Comparison of ENCODE assay signal across 8 cellular contexts in the genomic region with DNA sequence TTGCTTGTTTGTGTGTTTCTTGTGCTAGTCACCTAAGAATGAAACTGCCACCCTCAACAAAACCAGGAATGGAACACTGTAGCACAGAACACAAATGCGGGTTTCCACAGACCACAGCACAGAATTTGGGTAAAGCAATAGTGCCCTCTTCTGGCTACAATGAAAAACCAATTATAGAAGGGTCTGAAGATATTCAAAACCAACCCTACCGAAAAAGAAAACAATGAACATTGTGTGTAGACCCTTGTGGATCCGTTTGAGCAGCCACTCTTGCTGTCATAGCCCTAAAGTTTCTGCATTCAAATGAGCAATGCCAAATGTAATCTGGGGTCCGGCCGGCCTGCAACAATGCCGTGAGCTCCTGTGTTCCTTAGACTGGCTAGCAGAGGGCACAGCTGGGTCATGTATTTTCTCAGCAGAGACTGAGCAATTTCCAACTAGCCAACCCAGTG. TPM values are rescaled to one million over a fixed set of nuclear protein-coding genes. Genes with fewer than 3 reads are reported as not detected.
DNase-seq lines count a peak whose midpoint lies in the region; ATAC-seq and TF ChIP-seq lines count a peak whose summit lies in the region.

No MANE protein-coding gene starts in this region.

- POLR2A ChIA-PET in activated CD8-positive, alpha-beta T cell treated with anti-CD3 and anti-CD28 coated beads, Interleukin-2, amount 10 ng/mL, durations not matched to agents 7 days and 5 days (lab: Charles Lee): interaction anchor here (0.8 kb wide), 1 partner anchor 13 kb away, joined by 7 read pairs; no protein-coding TSS in a partner anchor

- no peaks in the 10 kb centered on the region for H3K9me3 Mint-ChIP-seq in activated CD8-positive, alpha-beta T cell treated with anti-CD3 and anti-CD28 coated beads, Interleukin-2, amount 10 ng/mL, durations not matched to agents 7 days and 5 days (ENCODE audit: insufficient read depth)
- H3K9me3 Mint-ChIP-seq in glutamatergic neuron (ENCODE audit: unreplicated experiment) (peaks cover 2% of the 10 kb centered on the region), progenitor cell of endocrine pancreas (ENCODE audit: low read depth) (no peaks in the 10 kb centered on the region)

- CTCF ChIA-PET in activated CD8-positive, alpha-beta T cell treated with anti-CD3 and anti-CD28 coated beads, Interleukin-2, amount 10 ng/mL, durations not matched to agents 7 days and 5 days (lab: Charles Lee): interaction anchor here (0.7 to 2.9 kb wide), 9 partner anchors 8 to 1053 kb away, joined by 3 to 24 read pairs (median 4); a partner anchor contains a TSS

- ATAC-seq in HG02938 (IDR thresholded peaks at IDR 0.05; ENCODE audit: unreplicated experiment) (peak; percentile 64), GM18907 (IDR thresholded peaks at IDR 0.05; ENCODE audit: unreplicated experiment) (no peak)
- peak; percentile 84 for ATAC-seq in activated CD8-positive, alpha-beta T cell treated with anti-CD3 and anti-CD28 coated beads, Interleukin-2, amount 10 ng/mL, durations not matched to agents 7 days and 5 days

- H3K27me3 Mint-ChIP-seq in activated CD8-positive, alpha-beta T cell treated with anti-CD3 and anti-CD28 coated beads, Interleukin-2, amount 10 ng/mL, durations not matched to agents 7 days and 5 days (ENCODE audit: low read depth): peaks cover 12% of the 10 kb centered on the region
- H3K27me3 Mint-ChIP-seq in glutamatergic neuron (ENCODE audit: unreplicated experiment) (peaks cover 2% of the 10 kb centered on the region), progenitor cell of endocrine pancreas (no peaks in the 10 kb centered on the region)

- DNase-seq in ACHN (peak; percentile 55), GDM1 (lab: John Stamatoyannopoulos, UW) (peak; percentile 58), NCI-H460 (ENCODE audit: extremely low read depth, low read depth) (peak; percentile 63), glutamatergic neuron (no peak), progenitor cell of endocrine pancreas (ENCODE audit: low spot score, unreplicated experiment) (no peak)
- DNase-seq in activated CD8-positive, alpha-beta T cell treated with anti-CD3 and anti-CD28 coated beads, Interleukin-2, amount 10 ng/mL, durations not matched to agents 7 days and 5 days: peak; percentile 52

- in situ Hi-C loops in ACHN (cut with HindIII; ENCODE audit: low pct_ligation_motif_present, low pct_unique_long_range_greater_than_20kb, low sequenced_read_pairs): no loop called here

- no peak overlapping the region for H3K27ac Mint-ChIP-seq in activated CD8-positive, alpha-beta T cell treated with anti-CD3 and anti-CD28 coated beads, Interleukin-2, amount 10 ng/mL, durations not matched to agents 7 days and 5 days
- H3K27ac Mint-ChIP-seq in glutamatergic neuron (ENCODE audit: unreplicated experiment) (no peak overlapping the region), progenitor cell of endocrine pancreas (peak overlapping the region; percentile 86)

- TF ChIP-seq CTCF in glutamatergic neuron (IDR thresholded peaks at IDR 0.05; ENCODE audit: partially characterized antibody, unreplicated experiment) (peak; percentile 76), progenitor cell of endocrine pancreas (IDR thresholded peaks at IDR 0.05; ENCODE audit: unreplicated experiment) (peak; percentile 84)

- peaks cover 2% of the 10 kb centered on the region for H3K4me1 Mint-ChIP-seq in activated CD8-positive, alpha-beta T cell treated with anti-CD3 and anti-CD28 coated beads, Interleukin-2, amount 10 ng/mL, durations not matched to agents 7 days and 5 days (ENCODE audit: low read depth)
- H3K4me1 Mint-ChIP-seq in glutamatergic neuron (ENCODE audit: low read depth, unreplicated experiment): peaks cover 18% of the 10 kb centered on the region
- peaks cover 51% of the 10 kb centered on the region for H3K4me1 Mint-ChIP-seq in progenitor cell of endocrine pancreas (ENCODE audit: low read depth)

- H3K36me3 Mint-ChIP-seq in activated CD8-positive, alpha-beta T cell treated with anti-CD3 and anti-CD28 coated beads, Interleukin-2, amount 10 ng/mL, durations not matched to agents 7 days and 5 days (ENCODE audit: low read depth): no peaks in the 10 kb centered on the region
- H3K36me3 Mint-ChIP-seq in glutamatergic neuron (ENCODE audit: unreplicated experiment): no peaks in the 10 kb centered on the region
- no peaks in the 10 kb centered on the region for H3K36me3 Mint-ChIP-seq in progenitor cell of endocrine pancreas (ENCODE audit: insufficient read depth)

- H3K4me3 Mint-ChIP-seq in activated CD8-positive, alpha-beta T cell treated with anti-CD3 and anti-CD28 coated beads, Interleukin-2, amount 10 ng/mL, durations not matched to agents 7 days and 5 days: no peak overlapping the region
- H3K4me3 Mint-ChIP-seq in glutamatergic neuron (ENCODE audit: unreplicated experiment): no peak overlapping the region
- H3K4me3 Mint-ChIP-seq in progenitor cell of endocrine pancreas (ENCODE audit: low read depth): peak overlapping the region; percentile 11

RNA-seq across cellular contexts. Expression of a gene that starts 8.3 kb away (rescaled TPM):
- 76.9 and 82.3 TPM in 2 replicates for total RNA-seq in NCI-H460 (2014; rRNA removed; shearing (Covaris generic))
- 33.6 and 38.7 TPM in 2 replicates for polyA plus RNA-seq in NCI-H460 (2014; cell fraction: nucleus; rRNA removed)
- total RNA-seq in activated CD8-positive, alpha-beta T cell treated with anti-CD3 and anti-CD28 coated beads, Interleukin-2, amount 10 ng/mL, durations not matched to agents 7 days and 5 days: under 1 TPM; 0.50 to 0.55 TPM
- total RNA-seq in glutamatergic neuron (ENCODE audit: unreplicated experiment): 302 TPM
- 71.7 and 78.7 TPM in 2 replicates for total RNA-seq in progenitor cell of endocrine pancreas

RNA-seq across cellular contexts. Expression of a gene that starts 36.2 kb away (rescaled TPM):
- 294 and 304 TPM in 2 replicates for total RNA-seq in NCI-H460 (2014; rRNA removed; shearing (Covaris generic))
- 351 and 387 TPM in 2 replicates for polyA plus RNA-seq in NCI-H460 (2014; cell fraction: nucleus; rRNA removed)
- 10 to 100 TPM; 53.1 to 62.9 TPM for total RNA-seq in activated CD8-positive, alpha-beta T cell treated with anti-CD3 and anti-CD28 coated beads, Interleukin-2, amount 10 ng/mL, durations not matched to agents 7 days and 5 days
- total RNA-seq in glutamatergic neuron (ENCODE audit: unreplicated experiment) (13.5 TPM), progenitor cell of endocrine pancreas (59.9 and 61.4 TPM in 2 replicates)

Comparison
In these comparisons a context has a peak if more than half of its experiments do, and no peak if none do; other contexts are left out.
1. DNase-seq: peak in ACHN (single experiment), GDM1 (single experiment), NCI-H460 (single experiment) and activated CD8-positive, alpha-beta T cell treated with anti-CD3 and anti-CD28 coated beads, Interleukin-2, amount 10 ng/mL, durations not matched to agents 7 days and 5 days (single experiment); none in glutamatergic neuron (single experiment) and progenitor cell of endocrine pancreas (single experiment).
2. RNA of a gene that starts 8.3 kb away (total RNA-seq): 302 TPM in glutamatergic neuron (single experiment), 76.9 to 82.3 TPM in NCI-H460 and 71.7 to 78.7 TPM in progenitor cell of endocrine pancreas; 0.50 to 0.55 TPM in activated CD8-positive, alpha-beta T cell treated with anti-CD3 and anti-CD28 coated beads, Interleukin-2, amount 10 ng/mL, durations not matched to agents 7 days and 5 days; every median in the first group is over 10 times any median in the second.